13 cellular contexts compared by ENCODE assay signal in genomic region chr2:162581931-162582330, GRCh38.
"Had no signal": no experiment of that assay in that cellular context is flagged by ENCODE, and none has a peak within 500 bp of the region (broad histone marks: within the 10 kb centered on the region; RNA-seq: fewer than 3 reads in every experiment).

No MANE protein-coding gene starts in this region.

- H3K4me3 ChIP-seq: dorsolateral prefrontal cortex, lung, uterus had no signal

- H3K27ac ChIP-seq: dorsolateral prefrontal cortex, uterus had no signal

- H3K9me3 Mint-ChIP-seq: activated CD4-positive, alpha-beta T cell treated with anti-CD3 and anti-CD28 coated beads, Interleukin-2, amount 10 ng/mL, durations not matched to agents 7 days and 5 days; brain; stimulated activated naive CD8-positive, alpha-beta T cell treated with anti-CD3 and anti-CD28 coated beads, Interleukin-15, amount 100 ng/mL, for 72 hours; T-helper 1 cell treated with Interleukin-12 subunit alpha and Interleukin-12 subunit beta and Interleukin-4 antibody, amounts not matched to agents 30 μg/mL and 1 μg/mL, for 36 hours had no signal

- H3K36me3 Mint-ChIP-seq: brain; natural killer cell treated with Interleukin-12 subunit alpha and Interleukin-12 subunit beta and Interleukin-15 and Interleukin-18, amount 100 ng/mL, for 72 hours had no signal

- H3K27me3 Mint-ChIP-seq: activated B cell treated with CpG ODN at 0.5 μM for 24 hours; activated CD4-positive, alpha-beta T cell treated with anti-CD3 and anti-CD28 coated beads, Interleukin-2, amount 10 ng/mL, durations not matched to agents 7 days and 5 days; natural killer cell treated with Interleukin-12 subunit alpha and Interleukin-12 subunit beta and Interleukin-15 and Interleukin-18, amount 100 ng/mL, for 72 hours; stimulated activated naive CD8-positive, alpha-beta T cell treated with anti-CD3 and anti-CD28 coated beads, Interleukin-15, amount 100 ng/mL, for 72 hours had no signal

- ATAC-seq: natural killer cell treated with Interleukin-12 subunit alpha and Interleukin-12 subunit beta and Interleukin-15 and Interleukin-18, amount 100 ng/mL, for 72 hours; stimulated activated naive CD8-positive, alpha-beta T cell treated with anti-CD3 and anti-CD28 coated beads, Interleukin-15, amount 100 ng/mL, for 72 hours had no signal

- H3K27me3 ChIP-seq: dorsolateral prefrontal cortex, uterus had no signal

- H3K36me3 ChIP-seq: uterus had no signal

- H3K4me3 Mint-ChIP-seq: activated B cell treated with CpG ODN at 0.5 μM for 24 hours; activated CD4-positive, alpha-beta T cell treated with anti-CD3 and anti-CD28 coated beads, Interleukin-2, amount 10 ng/mL, durations not matched to agents 7 days and 5 days; brain; natural killer cell treated with Interleukin-12 subunit alpha and Interleukin-12 subunit beta and Interleukin-15 and Interleukin-18, amount 100 ng/mL, for 72 hours; stimulated activated naive CD8-positive, alpha-beta T cell treated with anti-CD3 and anti-CD28 coated beads, Interleukin-15, amount 100 ng/mL, for 72 hours; T-helper 1 cell treated with Interleukin-12 subunit alpha and Interleukin-12 subunit beta and Interleukin-4 antibody, amounts not matched to agents 30 μg/mL and 1 μg/mL, for 36 hours had no signal

- H3K9me3 ChIP-seq: uterus had no signal

- H3K4me1 Mint-ChIP-seq: activated B cell treated with CpG ODN at 0.5 μM for 24 hours; activated CD4-positive, alpha-beta T cell treated with anti-CD3 and anti-CD28 coated beads, Interleukin-2, amount 10 ng/mL, durations not matched to agents 7 days and 5 days; stimulated activated naive CD8-positive, alpha-beta T cell treated with anti-CD3 and anti-CD28 coated beads, Interleukin-15, amount 100 ng/mL, for 72 hours had no signal

- DNase-seq: activated B cell treated with CpG ODN at 0.5 μM for 24 hours; activated CD4-positive, alpha-beta T cell treated with anti-CD3 and anti-CD28 coated beads, Interleukin-2, amount 10 ng/mL, durations not matched to agents 7 days and 5 days; activated naive CD4-positive, alpha-beta T cell treated with anti-CD3 and anti-CD28 coated beads, Interleukin-2, amount 50 U/mL, for 16 hours; amniotic stem cell; dorsolateral prefrontal cortex; hippocampal formation; stimulated activated CD4-positive, alpha-beta T cell treated with anti-CD3 and anti-CD28 coated beads, Interleukin-4, amount 100 ng/mL, for 24 hours; stimulated activated naive CD8-positive, alpha-beta T cell treated with anti-CD3 and anti-CD28 coated beads, Interleukin-15, amount 100 ng/mL, for 72 hours; uterus had no signal

- H3K27ac Mint-ChIP-seq: activated B cell treated with CpG ODN at 0.5 μM for 24 hours; activated CD4-positive, alpha-beta T cell treated with anti-CD3 and anti-CD28 coated beads, Interleukin-2, amount 10 ng/mL, durations not matched to agents 7 days and 5 days; brain; natural killer cell treated with Interleukin-12 subunit alpha and Interleukin-12 subunit beta and Interleukin-15 and Interleukin-18, amount 100 ng/mL, for 72 hours; stimulated activated naive CD8-positive, alpha-beta T cell treated with anti-CD3 and anti-CD28 coated beads, Interleukin-15, amount 100 ng/mL, for 72 hours; T-helper 1 cell treated with Interleukin-12 subunit alpha and Interleukin-12 subunit beta and Interleukin-4 antibody, amounts not matched to agents 30 μg/mL and 1 μg/mL, for 36 hours had no signal
